Comparison of ENCODE assay signal across 8 cellular contexts in genomic region chr21:36135391-36136094, GRCh38. TPM values are rescaled to one million over a fixed set of nuclear protein-coding genes. Genes with fewer than 3 reads are reported as not detected.
DNase-seq lines count a peak whose midpoint lies in the region; ATAC-seq and TF ChIP-seq lines count a peak whose summit lies in the region.

No MANE protein-coding gene starts in this region.

- peak; percentile 83 for ATAC-seq in left lung
- ATAC-seq in GM21390 (IDR thresholded peaks at IDR 0.05; ENCODE audit: unreplicated experiment): no peak

- H3K9me3 ChIP-seq in duodenal mucosa (ENCODE audit: control insufficient read depth in 1 of 2, low read length in 2 of 2): no peaks in the 10 kb centered on the region
- no peaks in the 10 kb centered on the region for H3K9me3 ChIP-seq in left lung

- intact Hi-C loops in left lung (cut with DNase I): no loop called here

- H3K27me3 ChIP-seq in duodenal mucosa (ENCODE audit: control insufficient read depth in 1 of 2, insufficient read depth in 2 of 2, low read length in 2 of 2) (no peaks in the 10 kb centered on the region), left lung (peaks cover 0 to 28% of the 10 kb centered on the region in 2 donors)

- H3K27ac ChIP-seq in duodenal mucosa (ENCODE audit: low read depth, low read length) (peak overlapping the region; percentile 75), left lung (peak overlapping the region; percentile 83 to 87)

- peak overlapping the region; percentile 83 to 91 for H3K4me3 ChIP-seq in duodenal mucosa (ENCODE audit: low read depth in 1 of 2, low read length in 2 of 2)
- peak overlapping the region; percentile 49 to 71 for H3K4me3 ChIP-seq in left lung

- H3K4me1 ChIP-seq in duodenal mucosa (ENCODE audit: control insufficient read depth in 1 of 2, insufficient read depth in 2 of 2, low read length in 2 of 2): peaks cover 9 to 13% of the 10 kb centered on the region in 2 donors
- peaks cover 5 to 31% of the 10 kb centered on the region in 2 donors for H3K4me1 ChIP-seq in left lung

- TF ChIP-seq CTCF in AG09319 (IDR thresholded peaks at IDR 0.05; ENCODE audit: low read depth, low read length): no peak
- TF ChIP-seq CTCF in left lung (IDR thresholded peaks at IDR 0.05): no peak

- H3K9ac ChIP-seq in duodenal mucosa (ENCODE audit: low read depth in 1 of 2, low read length in 2 of 2): peak overlapping the region; percentile 61 to 63

- no peaks in the 10 kb centered on the region for H3K36me3 ChIP-seq in duodenal mucosa (ENCODE audit: control insufficient read depth in 1 of 2, insufficient read depth in 2 of 2, low read length in 2 of 2)
- no peaks in the 10 kb centered on the region for H3K36me3 ChIP-seq in left lung

- DNase-seq in AG09319 (ENCODE audit: extremely low read depth, low read depth): peak; percentile 52
- peak; percentile 87 for DNase-seq in H4 (ENCODE audit: low spot score)
- DNase-seq in NCI-H524 (lab: John Stamatoyannopoulos, UW): peak; percentile 56 to 88
- DNase-seq in activated CD4-positive, alpha-beta T cell treated with anti-CD3 and anti-CD28 coated beads, Interleukin-2, amount 50 U/mL, for 48 hours: peak; percentile 66 to 76
- peak; percentile 63 to 87 for DNase-seq in left lung
- peak; percentile 16 for DNase-seq in stimulated activated CD4-positive, alpha-beta T cell treated with anti-CD3 and anti-CD28 coated beads, Interleukin-2, amount 100 ng/mL, for 4 hours (ENCODE audit: low read depth)

RNA-seq across cellular contexts. Expression of gene CBR3, which starts 0.7 kb away (rescaled TPM):
- total RNA-seq in H4 (2014; rRNA removed; shearing (Covaris generic)): 33.0 and 33.6 TPM in 2 replicates
- total RNA-seq in left lung: 1 to 10 TPM; 2.5 to 4.7 TPM

RNA-seq across cellular contexts. Expression of gene DOP1B, which starts 21.1 kb away (rescaled TPM):
- 1.2 and 1.5 TPM in 2 replicates for total RNA-seq in H4 (2014; rRNA removed; shearing (Covaris generic))
- total RNA-seq in left lung: 10 to 100 TPM; 27.4 to 29.6 TPM

Comparison
In these comparisons a context has a peak if more than half of its experiments do, and no peak if none do; other contexts are left out.
1. DNase-seq: peak in every context shown above with its lines; median percentile 87 in H4; 75 in left lung; 72 in NCI-H524; 71 in activated CD4-positive, alpha-beta T cell treated with anti-CD3 and anti-CD28 coated beads, Interleukin-2, amount 50 U/mL, for 48 hours; 52 in AG09319; 16 in stimulated activated CD4-positive, alpha-beta T cell treated with anti-CD3 and anti-CD28 coated beads, Interleukin-2, amount 100 ng/mL, for 4 hours.
2. RNA of gene DOP1B, which starts 21.1 kb away (total RNA-seq): 27.4 to 29.6 TPM in left lung; 1.2 to 1.5 TPM in H4; every median in the first group is over 10 times any median in the second.